14 cellular contexts compared by ENCODE assay signal in the genomic region with DNA sequence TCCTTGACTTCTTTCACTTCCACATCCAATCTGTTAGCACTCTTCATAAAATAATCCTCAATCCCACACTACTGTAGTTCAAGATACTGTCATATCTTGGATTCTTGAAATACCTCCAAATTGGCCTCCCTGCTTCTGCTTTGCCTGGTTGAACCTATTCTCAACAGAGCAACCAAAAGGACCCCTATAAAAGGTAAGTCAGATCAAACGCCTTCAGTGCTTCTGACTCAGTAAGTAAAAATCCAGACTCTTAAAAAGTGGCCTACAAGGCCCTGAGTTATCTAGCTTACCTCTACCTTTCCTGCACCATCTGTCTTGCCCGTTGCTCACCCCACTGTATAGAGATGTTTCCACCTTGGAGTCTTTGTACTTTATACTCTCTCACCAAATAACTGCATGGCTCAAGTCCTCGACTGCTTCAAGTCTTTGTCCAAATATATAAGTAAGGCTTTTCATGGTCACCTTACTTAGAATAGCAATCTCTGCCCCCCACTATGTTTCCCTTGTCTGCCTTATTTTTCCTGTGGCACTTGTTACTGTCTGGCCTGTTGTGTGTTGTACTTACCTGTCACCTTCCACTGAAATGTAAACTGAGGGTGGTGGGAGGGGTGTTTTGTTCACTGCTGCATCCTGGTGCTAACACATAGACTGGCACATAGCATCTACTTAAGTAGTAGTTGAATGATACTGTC. TPM values are rescaled to one million over a fixed set of nuclear protein-coding genes. Genes with fewer than 3 reads are reported as not detected.
DNase-seq lines count a peak whose midpoint lies in the region; ATAC-seq and TF ChIP-seq lines count a peak whose summit lies in the region.
"Had no signal": no experiment of that assay in that cellular context is flagged by ENCODE, and none has a peak within 500 bp of the region (broad histone marks: within the 10 kb centered on the region; RNA-seq: fewer than 3 reads in every experiment).

No MANE protein-coding gene starts in this region.

- peaks cover 9% of the 10 kb centered on the region for H3K27me3 Mint-ChIP-seq in CD4-positive, CD25-positive, alpha-beta regulatory T cell
- H3K27me3 Mint-ChIP-seq in central memory CD8-positive, alpha-beta T cell, result no peaks in the 10 kb centered on the region
- H3K27me3 Mint-ChIP-seq in nephron progenitor cell (ENCODE audit: low read depth, poor library complexity), result no peaks in the 10 kb centered on the region

- ATAC-seq in CD4-positive, CD25-positive, alpha-beta regulatory T cell (ENCODE audit: low read depth in 2 of 2), result no peak
- no peak for ATAC-seq in central memory CD8-positive, alpha-beta T cell (replicated peaks; ENCODE audit: extremely low read depth, poor library complexity, severe bottlenecking)
- ATAC-seq in HG02588 (IDR thresholded peaks at IDR 0.05; ENCODE audit: unreplicated experiment), result no peak
- ATAC-seq: heart right ventricle, mucosa of descending colon had no signal

- no peak overlapping the region for H3K4me3 ChIP-seq in CD4-positive, CD25-positive, alpha-beta regulatory T cell (ENCODE audit: low read depth, low read length)
- H3K4me3 ChIP-seq in uterus, result no peak overlapping the region
- H3K4me3 ChIP-seq: heart right ventricle, mucosa of descending colon had no signal

- intact Hi-C loops in uterus (cut with DNase I; ENCODE audit: low total_unique reads), result loop anchor here (10.0 kb wide), 1 partner anchor 278 kb away; no protein-coding TSS in a partner anchor

- DNase-seq in CD4-positive, CD25-positive, alpha-beta regulatory T cell, result no peak
- DNase-seq in MV-4-11 (lab: John Stamatoyannopoulos, UW) (peak; percentile 38), nephron progenitor cell (no peak), uterus (no peak), hepatic stellate cell (ENCODE audit: low spot score) (no peak), HEK293T (ENCODE audit: extremely low spot score) (no peak)
- no peak for DNase-seq in central memory CD8-positive, alpha-beta T cell (ENCODE audit: low spot score in 2 of 2)
- DNase-seq: Calu3; heart right ventricle; mucosa of descending colon; NCI-H146; small intestine; stimulated activated CD8-positive, alpha-beta memory T cell treated with anti-CD3 and anti-CD28 coated beads, Interleukin-4, amount 100 ng/mL, for 48 hours had no signal

- peaks cover 31% of the 10 kb centered on the region for H3K4me1 ChIP-seq in CD4-positive, CD25-positive, alpha-beta regulatory T cell (ENCODE audit: control insufficient read depth, insufficient read depth, low read length, poor library complexity, severe bottlenecking)
- H3K4me1 ChIP-seq in uterus, result peaks cover 5 to 6% of the 10 kb centered on the region in 2 donors

- peak overlapping the region; percentile 38 to 94 (median 87) for H3K27ac Mint-ChIP-seq in CD4-positive, CD25-positive, alpha-beta regulatory T cell
- H3K27ac Mint-ChIP-seq in central memory CD8-positive, alpha-beta T cell (ENCODE audit: low read depth), result peak overlapping the region; percentile 10
- H3K27ac Mint-ChIP-seq in nephron progenitor cell, result peak overlapping the region; percentile 49

- H3K27me3 ChIP-seq in CD4-positive, CD25-positive, alpha-beta regulatory T cell (ENCODE audit: control insufficient read depth, insufficient read depth, low read length), result no peaks in the 10 kb centered on the region
- no peaks in the 10 kb centered on the region for H3K27me3 ChIP-seq in uterus
- H3K27me3 ChIP-seq: heart right ventricle had no signal

- peak overlapping the region in 2 of 4 donors; percentile 2 to 30 for H3K4me3 Mint-ChIP-seq in CD4-positive, CD25-positive, alpha-beta regulatory T cell
- H3K4me3 Mint-ChIP-seq in central memory CD8-positive, alpha-beta T cell, result no peak overlapping the region
- H3K4me3 Mint-ChIP-seq in nephron progenitor cell, result no peak overlapping the region

- H3K9me3 Mint-ChIP-seq in CD4-positive, CD25-positive, alpha-beta regulatory T cell, result peaks cover 0 to 2% (median 0%) of the 10 kb centered on the region in 7 donors
- H3K9me3 Mint-ChIP-seq in central memory CD8-positive, alpha-beta T cell, result no peaks in the 10 kb centered on the region
- H3K9me3 Mint-ChIP-seq in nephron progenitor cell, result no peaks in the 10 kb centered on the region

- no peaks in the 10 kb centered on the region for H3K9me3 ChIP-seq in CD4-positive, CD25-positive, alpha-beta regulatory T cell (ENCODE audit: control insufficient read depth in 2 of 2, low read length in 2 of 2)
- no peaks in the 10 kb centered on the region for H3K9me3 ChIP-seq in uterus
- H3K9me3 ChIP-seq: heart right ventricle, mucosa of descending colon had no signal

- H3K36me3 ChIP-seq in CD4-positive, CD25-positive, alpha-beta regulatory T cell (ENCODE audit: control insufficient read depth, insufficient read depth, low read length), result peaks cover 38% of the 10 kb centered on the region
- H3K36me3 ChIP-seq in uterus, result no peaks in the 10 kb centered on the region

- peaks cover 24% of the 10 kb centered on the region for H3K36me3 Mint-ChIP-seq in CD4-positive, CD25-positive, alpha-beta regulatory T cell
- H3K36me3 Mint-ChIP-seq in central memory CD8-positive, alpha-beta T cell (ENCODE audit: insufficient read depth), result peaks cover 48% of the 10 kb centered on the region
- peaks cover 45% of the 10 kb centered on the region for H3K36me3 Mint-ChIP-seq in nephron progenitor cell (ENCODE audit: low read depth)

- TF ChIP-seq POLR2A in uterus (IDR thresholded peaks at IDR 0.05), result no peak

- peaks cover 20 to 67% (median 51%) of the 10 kb centered on the region in 4 donors for H3K4me1 Mint-ChIP-seq in CD4-positive, CD25-positive, alpha-beta regulatory T cell
- H3K4me1 Mint-ChIP-seq in central memory CD8-positive, alpha-beta T cell, result peaks cover 65% of the 10 kb centered on the region
- peaks cover 58% of the 10 kb centered on the region for H3K4me1 Mint-ChIP-seq in nephron progenitor cell

- TF ChIP-seq CTCF in nephron progenitor cell (IDR thresholded peaks at IDR 0.05) (no peak), uterus (IDR thresholded peaks at IDR 0.05) (no peak)

- CTCF ChIA-PET in HEK293T (lab: Yijun Ruan, JAX), result no interaction called here

- H3K27ac ChIP-seq in CD4-positive, CD25-positive, alpha-beta regulatory T cell (ENCODE audit: insufficient read depth, low read length, poor library complexity, severe bottlenecking), result no peak overlapping the region
- no peak overlapping the region for H3K27ac ChIP-seq in uterus

- POLR2A ChIA-PET in HEK293T (lab: Yijun Ruan, JAX), result interaction anchor here (7.7 kb wide), 1 partner anchor 90 kb away, joined by 100 read pairs; no protein-coding TSS in a partner anchor

TF ChIP-seq in HEK293T, 16 proteins besides CTCF, POLR2A, EP300 and RAD21:
- TF ChIP-seq CTBP1 (IDR thresholded peaks at IDR 0.05; ENCODE audit: borderline replicate concordance), result no peak
- TF ChIP-seq LEF1 (IDR thresholded peaks at IDR 0.05; ENCODE audit: borderline replicate concordance), result no peak
- TF ChIP-seq ELF4 (IDR thresholded peaks at IDR 0.05), result no peak
- no peak for TF ChIP-seq BHLHE40 (IDR thresholded peaks at IDR 0.05; ENCODE audit: borderline replicate concordance)
- TF ChIP-seq NFRKB (IDR thresholded peaks at IDR 0.05), result no peak
- TF ChIP-seq ARNT (IDR thresholded peaks at IDR 0.05), result no peak
- no peak for TF ChIP-seq TARDBP (IDR thresholded peaks at IDR 0.05)
- TF ChIP-seq SUZ12 (IDR thresholded peaks at IDR 0.05), result no peak
- no peak for TF ChIP-seq HDGF (IDR thresholded peaks at IDR 0.05; ENCODE audit: borderline replicate concordance)
- no peak for TF ChIP-seq ZNF384 (IDR thresholded peaks at IDR 0.05)

RNA-seq across cellular contexts. Expression of a gene that starts 5.1 kb away (rescaled TPM):
- total RNA-seq in CD4-positive, CD25-positive, alpha-beta regulatory T cell, result 8.6 TPM
- polyA plus RNA-seq in CD4-positive, CD25-positive, alpha-beta regulatory T cell, result 10 to 100 TPM in 2 of 4 donors, 1 to 10 TPM in 2; 8.3 to 13.2 (median 9.8) TPM
- total RNA-seq in uterus, result 10 to 100 TPM in 2 of 4 donors, 1 to 10 TPM in 2; 9.5 to 20.3 (median 12.4) TPM

RNA-seq across cellular contexts. Expression of a gene that starts 43.8 kb away (rescaled TPM):
- 73.6 TPM for total RNA-seq in CD4-positive, CD25-positive, alpha-beta regulatory T cell
- polyA plus RNA-seq in CD4-positive, CD25-positive, alpha-beta regulatory T cell, result 10 to 100 TPM in 2 of 4 donors, 1 to 10 TPM in 2; 4.4 to 14.8 (median 10.3) TPM
- total RNA-seq in uterus, result 10 to 100 TPM in 2 of 4 donors, 1 to 10 TPM in 2; 1.2 to 19.8 (median 8.0) TPM

Comparison
In these comparisons a context has a peak if more than half of its experiments do, and no peak if none do; other contexts are left out.
1. H3K27ac Mint-ChIP-seq: peak in every context shown above with its lines; median percentile 87 in CD4-positive, CD25-positive, alpha-beta regulatory T cell; 49 in nephron progenitor cell; 10 in central memory CD8-positive, alpha-beta T cell.